ENCODE assay signal across 8 cellular contexts in the genomic region with DNA sequence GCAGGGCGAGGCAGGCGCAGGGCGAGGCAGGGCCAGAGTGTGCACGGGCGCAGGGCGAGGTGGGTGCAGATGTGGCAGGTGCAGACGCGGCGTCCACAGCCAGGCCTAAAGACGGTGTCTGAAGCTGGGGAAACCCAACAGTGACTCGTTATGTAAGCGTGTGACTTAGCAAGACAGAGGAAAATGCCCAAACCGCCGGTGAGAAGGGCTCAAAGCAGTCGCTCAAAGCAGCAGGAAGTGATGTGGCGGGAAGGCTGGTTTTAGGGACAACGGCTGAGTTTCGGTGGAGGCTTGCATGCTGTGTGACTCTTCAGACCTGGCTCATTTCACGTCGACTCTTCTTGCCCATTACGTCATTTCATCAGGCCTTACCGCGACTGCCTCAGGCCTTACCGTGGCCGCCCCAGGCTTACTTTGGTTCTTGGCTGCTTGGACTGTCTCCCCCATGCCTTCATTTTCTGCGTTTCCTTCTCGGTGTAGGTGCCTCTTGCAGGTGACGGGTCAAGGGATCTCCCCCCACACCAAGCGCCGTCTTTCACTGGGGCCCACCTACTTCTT. TPM values are rescaled to one million over a fixed set of nuclear protein-coding genes. Genes with fewer than 3 reads are reported as not detected.
DNase-seq lines count a peak whose midpoint lies in the region; ATAC-seq and TF ChIP-seq lines count a peak whose summit lies in the region.

No MANE protein-coding gene starts in this region.

- H3K27ac Mint-ChIP-seq in activated CD4-positive, alpha-beta T cell treated with anti-CD3 and anti-CD28 coated beads, Interleukin-2, amount 10 ng/mL, durations not matched to agents 24 days and 14 days: peak overlapping the region; percentile 98
- H3K27ac Mint-ChIP-seq in endodermal cell: no peak overlapping the region

- no peaks in the 10 kb centered on the region for H3K27me3 ChIP-seq in endodermal cell (ENCODE audit: control insufficient read depth, insufficient read depth, low read length, poor library complexity, severe bottlenecking)
- H3K27me3 ChIP-seq in SJCRH30: no peaks in the 10 kb centered on the region

- TF ChIP-seq CTCF in endodermal cell (conservative IDR thresholded peaks at IDR 0.05): no peak

- intact Hi-C loops in activated CD4-positive, alpha-beta T cell treated with anti-CD3 and anti-CD28 coated beads, Interleukin-2, amount 10 ng/mL, durations not matched to agents 24 days and 14 days (cut with micrococcal nuclease): loop anchor here (1.0 to 5.0 kb wide), 4 partner anchors 13 to 120 kb away; partner anchors contain the start of gene PDCD6

- H3K9ac ChIP-seq in endodermal cell (ENCODE audit: extremely low read depth, low read length, poor library complexity, severe bottlenecking): no peak overlapping the region

- H3K9me3 ChIP-seq in endodermal cell (ENCODE audit: control insufficient read depth, low read length) (no peaks in the 10 kb centered on the region), SJCRH30 (replicated peaks) (no peaks in the 10 kb centered on the region)

- ATAC-seq in GM21360 (IDR thresholded peaks at IDR 0.05; ENCODE audit: unreplicated experiment): peak; percentile 82

- peaks cover 22% of the 10 kb centered on the region for H3K36me3 Mint-ChIP-seq in activated CD4-positive, alpha-beta T cell treated with anti-CD3 and anti-CD28 coated beads, Interleukin-2, amount 10 ng/mL, durations not matched to agents 24 days and 14 days (ENCODE audit: low read depth)
- no peaks in the 10 kb centered on the region for H3K36me3 Mint-ChIP-seq in endodermal cell (ENCODE audit: low read depth)

- peaks cover 40% of the 10 kb centered on the region for H3K4me1 Mint-ChIP-seq in activated CD4-positive, alpha-beta T cell treated with anti-CD3 and anti-CD28 coated beads, Interleukin-2, amount 10 ng/mL, durations not matched to agents 24 days and 14 days
- H3K4me1 Mint-ChIP-seq in endodermal cell: peaks cover 4% of the 10 kb centered on the region

- WGBS in endodermal cell (ENCODE audit: insufficient coverage in 1 of 2, insufficient read length in 1 of 2), 2 experiments: 92% methylated on average over 26 to 30 of the region's 30 CpGs

- H3K9me3 Mint-ChIP-seq in activated CD4-positive, alpha-beta T cell treated with anti-CD3 and anti-CD28 coated beads, Interleukin-2, amount 10 ng/mL, durations not matched to agents 24 days and 14 days: no peaks in the 10 kb centered on the region
- H3K9me3 Mint-ChIP-seq in endodermal cell: no peaks in the 10 kb centered on the region

- H3K36me3 ChIP-seq in endodermal cell (ENCODE audit: control insufficient read depth, insufficient read depth, low read length) (no peaks in the 10 kb centered on the region), SJCRH30 (no peaks in the 10 kb centered on the region)

- H3K4me3 ChIP-seq in endodermal cell (ENCODE audit: low read length): no peak overlapping the region
- no peak overlapping the region for H3K4me3 ChIP-seq in SJCRH30

- no peaks in the 10 kb centered on the region for H3K4me1 ChIP-seq in endodermal cell (ENCODE audit: control insufficient read depth, insufficient read depth, low read length)
- H3K4me1 ChIP-seq in SJCRH30: peaks cover 4% of the 10 kb centered on the region; the same call in 1 of the 2 replicates

- in situ Hi-C loops in Caki2 (cut with HindIII; ENCODE audit: low pct_unique_long_range_greater_than_20kb, low sequenced_read_pairs): no loop called here

- H3K27me3 Mint-ChIP-seq in activated CD4-positive, alpha-beta T cell treated with anti-CD3 and anti-CD28 coated beads, Interleukin-2, amount 10 ng/mL, durations not matched to agents 24 days and 14 days: no peaks in the 10 kb centered on the region
- H3K27me3 Mint-ChIP-seq in endodermal cell (ENCODE audit: insufficient read depth): no peaks in the 10 kb centered on the region

- peak overlapping the region; percentile 81 for H3K4me3 Mint-ChIP-seq in activated CD4-positive, alpha-beta T cell treated with anti-CD3 and anti-CD28 coated beads, Interleukin-2, amount 10 ng/mL, durations not matched to agents 24 days and 14 days
- no peak overlapping the region for H3K4me3 Mint-ChIP-seq in endodermal cell

- DNase-seq in Caki2 (ENCODE audit: low read depth) (peak; percentile 31), HK-2 (ENCODE audit: unreplicated experiment) (peak; percentile 52), endodermal cell (peak; percentile 63), NCI-H1092 treated with DMSO at 0.1 percent for 48 hours (lab: John Stamatoyannopoulos, UW) (no peak), SJCRH30 (no peak)
- peak; percentile 96 for DNase-seq in activated CD4-positive, alpha-beta T cell treated with anti-CD3 and anti-CD28 coated beads, Interleukin-2, amount 10 ng/mL, durations not matched to agents 24 days and 14 days
- DNase-seq in stimulated activated CD8-positive, alpha-beta memory T cell treated with anti-CD3 and anti-CD28 coated beads, Interleukin-15, amount 100 ng/mL, for 4 hours (ENCODE audit: low read depth in 2 of 2): peak; percentile 53 to 68

- H3K27ac ChIP-seq in endodermal cell (ENCODE audit: low read depth, low read length) (no peak overlapping the region), SJCRH30 (no peak overlapping the region)

RNA-seq across cellular contexts. Expression of gene EXOC3, which starts 50.5 kb away (rescaled TPM):
- 12.0 and 21.9 TPM in 2 replicates for total RNA-seq in Caki2 (2014; rRNA removed; shearing (Covaris generic); ENCODE audit: low replicate concordance)
- 64.5 and 67.2 TPM in 2 replicates for total RNA-seq in activated CD4-positive, alpha-beta T cell treated with anti-CD3 and anti-CD28 coated beads, Interleukin-2, amount 10 ng/mL, durations not matched to agents 24 days and 14 days
- 10 to 100 TPM; 38.6 to 53.7 TPM for total RNA-seq in endodermal cell
- polyA plus RNA-seq in endodermal cell (2013, experiment 1 of 2): 41.4 TPM
- 38.3 TPM for polyA plus RNA-seq in endodermal cell (2013, experiment 2 of 2)
- total RNA-seq in SJCRH30 (2014; rRNA removed; shearing (Covaris generic)): 10.2 and 10.4 TPM in 2 replicates

Comparison
In these comparisons a context has a peak if more than half of its experiments do, and no peak if none do; other contexts are left out.
1. DNase-seq: peak in Caki2 (single experiment), HK-2 (single experiment), activated CD4-positive, alpha-beta T cell treated with anti-CD3 and anti-CD28 coated beads, Interleukin-2, amount 10 ng/mL, durations not matched to agents 24 days and 14 days (single experiment), endodermal cell (single experiment) and stimulated activated CD8-positive, alpha-beta memory T cell treated with anti-CD3 and anti-CD28 coated beads, Interleukin-15, amount 100 ng/mL, for 4 hours (2 of 2); none in NCI-H1092 treated with DMSO at 0.1 percent for 48 hours (single experiment) and SJCRH30 (0 of 2).